In genomic region chr20:62985089-62985778, GRCh38 we compare ENCODE assay signal across 26 cellular contexts. TPM values are rescaled to one million over a fixed set of nuclear protein-coding genes. Genes with fewer than 3 reads are reported as not detected.
DNase-seq lines count a peak whose midpoint lies in the region; ATAC-seq and TF ChIP-seq lines count a peak whose summit lies in the region.
"Had no signal": no experiment of that assay in that cellular context is flagged by ENCODE, and none has a peak within 500 bp of the region (broad histone marks: within the 10 kb centered on the region; RNA-seq: fewer than 3 reads in every experiment).

No MANE protein-coding gene starts in this region.

- no peak overlapping the region for H2AFZ ChIP-seq in DND-41 (ENCODE audit: low read depth, low read length)
- H2AFZ ChIP-seq: GM23338 had no signal

- no peak overlapping the region for H3K4me3 ChIP-seq in BLaER1
- H3K4me3 ChIP-seq in DND-41 (ENCODE audit: low read depth in 1 of 2, low read length in 2 of 2): no peak overlapping the region
- no peak overlapping the region for H3K4me3 ChIP-seq in endodermal cell (ENCODE audit: low read length)
- no peak overlapping the region for H3K4me3 ChIP-seq in lower lobe of right lung
- no peak overlapping the region for H3K4me3 ChIP-seq in HAP-1
- H3K4me3 ChIP-seq: esophagus muscularis mucosa, GM23338, spleen, tibial artery had no signal

- WGBS in endodermal cell (ENCODE audit: insufficient coverage in 1 of 2, insufficient read length in 1 of 2), 2 experiments: 85% methylated on average over 12 to 19 of the region's 19 CpGs

- no peaks in the 10 kb centered on the region for H3K9me3 ChIP-seq in BLaER1
- no peaks in the 10 kb centered on the region for H3K9me3 ChIP-seq in DND-41 (ENCODE audit: insufficient read depth, low read length, severe bottlenecking)
- no peaks in the 10 kb centered on the region for H3K9me3 ChIP-seq in endodermal cell (ENCODE audit: control insufficient read depth, low read length)
- no peaks in the 10 kb centered on the region for H3K9me3 ChIP-seq in lower lobe of right lung
- no peaks in the 10 kb centered on the region for H3K9me3 ChIP-seq in HAP-1
- H3K9me3 ChIP-seq: esophagus muscularis mucosa, spleen, tibial artery had no signal

- H3K27me3 Mint-ChIP-seq in endodermal cell (ENCODE audit: insufficient read depth): peaks cover 3% of the 10 kb centered on the region
- H3K27me3 Mint-ChIP-seq in T-helper 2 cell treated with Interferon-gamma antibody and Interleukin-4, amounts not matched to agents 5 μg/mL and 100 μg/mL, for 36 hours (ENCODE audit: low read depth): peaks cover 31% of the 10 kb centered on the region

- H3K27ac ChIP-seq in BLaER1: 0 out of 2 replicates have a peak overlapping the region, but pooled peaks have one; percentile 35
- no peak overlapping the region for H3K27ac ChIP-seq in DND-41 (ENCODE audit: low read length)
- peak overlapping the region; percentile 98 for H3K27ac ChIP-seq in endodermal cell (ENCODE audit: low read depth, low read length)
- H3K27ac ChIP-seq in lower lobe of right lung: no peak overlapping the region
- H3K27ac ChIP-seq: brain microvascular endothelial cell, esophagus muscularis mucosa, spleen, tibial artery had no signal

- H3K27ac Mint-ChIP-seq in endodermal cell: no peak overlapping the region
- H3K27ac Mint-ChIP-seq in T-helper 2 cell treated with Interferon-gamma antibody and Interleukin-4, amounts not matched to agents 5 μg/mL and 100 μg/mL, for 36 hours: no peak overlapping the region
- H3K27ac Mint-ChIP-seq: activated B cell treated with CpG ODN at 0.5 μM for 24 hours; activated CD8-positive, alpha-beta T cell treated with anti-CD3 and anti-CD28 coated beads, Interleukin-2, amount 10 ng/mL, durations not matched to agents 7 days and 5 days; activated T-helper 1 cell treated with anti-CD3 and anti-CD28 coated beads, Interleukin-12 subunit alpha, Interleukin-12 subunit beta, Interleukin-2, Interleukin-4 antibody, amounts not matched to agents 30 ng/mL and 10 ng/mL and 1 ng/mL, durations not matched to agents 14 hours and 24 hours and 36 hours; GM23338 had no signal

- H3K27me3 ChIP-seq in BLaER1 (peaks cover 2% of the 10 kb centered on the region; the same call in 1 of the 2 replicates), DND-41 (ENCODE audit: insufficient read depth, low read length, poor library complexity) (no peaks in the 10 kb centered on the region), endodermal cell (ENCODE audit: control insufficient read depth, insufficient read depth, low read length, poor library complexity, severe bottlenecking) (peaks cover 3% of the 10 kb centered on the region), lower lobe of right lung (ENCODE audit: low read depth) (peaks cover 53% of the 10 kb centered on the region), HAP-1 (ENCODE audit: low read depth) (peaks cover 32% of the 10 kb centered on the region)

- no peak for DNase-seq in DND-41
- peak; percentile 62 for DNase-seq in NCI-H345 treated with DMSO at 0.1 percent for 48 hours (lab: John Stamatoyannopoulos, UW; ENCODE audit: unreplicated experiment)
- DNase-seq in endodermal cell: no peak
- no peak for DNase-seq in T-helper 2 cell treated with Interferon-gamma antibody and Interleukin-4, amounts not matched to agents 5 μg/mL and 100 μg/mL, for 36 hours (ENCODE audit: low spot score)
- no peak for DNase-seq in lower lobe of right lung
- no peak for DNase-seq in HAP-1 (ENCODE audit: low spot score in 2 of 2)
- no peak for DNase-seq in left colon
- DNase-seq: activated B cell treated with CpG ODN at 0.5 μM for 24 hours; activated CD8-positive, alpha-beta T cell treated with anti-CD3 and anti-CD28 coated beads, Interleukin-2, amount 10 ng/mL, durations not matched to agents 7 days and 5 days; activated naive CD8-positive, alpha-beta T cell treated with anti-CD3 and anti-CD28 coated beads, Interleukin-2, amount 10 ng/mL, durations not matched to agents 7 days and 5 days; brain microvascular endothelial cell; Caco-2; dermis blood vessel endothelial cell; naive B cell; NCI-H187 treated with DMSO at 0.1 percent for 48 hours; spleen; tibial artery had no signal

- ATAC-seq in DND-41 (ENCODE audit: insufficient read depth, low read depth) (no peak), lower lobe of right lung (no peak), left colon (no peak)
- ATAC-seq: activated CD8-positive, alpha-beta T cell treated with anti-CD3 and anti-CD28 coated beads, Interleukin-2, amount 10 ng/mL, durations not matched to agents 7 days and 5 days; GM23338 had no signal

- in situ Hi-C loops in HAP-1 (cut with MboI; ENCODE audit: low sequenced_read_pairs): no loop called here

- no peaks in the 10 kb centered on the region for H3K9me3 Mint-ChIP-seq in endodermal cell
- no peaks in the 10 kb centered on the region for H3K9me3 Mint-ChIP-seq in T-helper 2 cell treated with Interferon-gamma antibody and Interleukin-4, amounts not matched to agents 5 μg/mL and 100 μg/mL, for 36 hours
- H3K9me3 Mint-ChIP-seq: activated B cell treated with CpG ODN at 0.5 μM for 24 hours; activated naive CD8-positive, alpha-beta T cell treated with anti-CD3 and anti-CD28 coated beads, Interleukin-2, amount 10 ng/mL, durations not matched to agents 7 days and 5 days; activated T-helper 1 cell treated with anti-CD3 and anti-CD28 coated beads, Interleukin-12 subunit alpha, Interleukin-12 subunit beta, Interleukin-2, Interleukin-4 antibody, amounts not matched to agents 30 ng/mL and 10 ng/mL and 1 ng/mL, durations not matched to agents 14 hours and 24 hours and 36 hours; GM23338; naive B cell had no signal

- TF ChIP-seq CTCF in DND-41 (IDR thresholded peaks at IDR 0.05; ENCODE audit: borderline replicate concordance, extremely low read depth, low read length, poor library complexity, severe bottlenecking): no peak
- TF ChIP-seq CTCF in endodermal cell (conservative IDR thresholded peaks at IDR 0.05): no peak
- no peak for TF ChIP-seq CTCF in lower lobe of right lung (IDR thresholded peaks at IDR 0.05)

- H3K4me3 Mint-ChIP-seq in endodermal cell: no peak overlapping the region
- no peak overlapping the region for H3K4me3 Mint-ChIP-seq in T-helper 2 cell treated with Interferon-gamma antibody and Interleukin-4, amounts not matched to agents 5 μg/mL and 100 μg/mL, for 36 hours
- H3K4me3 Mint-ChIP-seq: activated B cell treated with CpG ODN at 0.5 μM for 24 hours; activated CD8-positive, alpha-beta T cell treated with anti-CD3 and anti-CD28 coated beads, Interleukin-2, amount 10 ng/mL, durations not matched to agents 7 days and 5 days; activated naive CD8-positive, alpha-beta T cell treated with anti-CD3 and anti-CD28 coated beads, Interleukin-2, amount 10 ng/mL, durations not matched to agents 7 days and 5 days; activated T-helper 1 cell treated with anti-CD3 and anti-CD28 coated beads, Interleukin-12 subunit alpha, Interleukin-12 subunit beta, Interleukin-2, Interleukin-4 antibody, amounts not matched to agents 30 ng/mL and 10 ng/mL and 1 ng/mL, durations not matched to agents 14 hours and 24 hours and 36 hours; GM23338 had no signal

- H3K4me1 ChIP-seq in BLaER1 (peaks cover 75% of the 10 kb centered on the region), DND-41 (ENCODE audit: insufficient read depth, low read length) (peaks cover 31% of the 10 kb centered on the region), endodermal cell (ENCODE audit: control insufficient read depth, insufficient read depth, low read length) (no peaks in the 10 kb centered on the region), lower lobe of right lung (no peaks in the 10 kb centered on the region), HAP-1 (peaks cover 3% of the 10 kb centered on the region)
- H3K4me1 ChIP-seq: tibial artery had no signal

- H4K20me1 ChIP-seq in BLaER1: no peaks in the 10 kb centered on the region
- H4K20me1 ChIP-seq in DND-41 (ENCODE audit: insufficient read depth, low read length): no peaks in the 10 kb centered on the region; the same call in 1 of the 2 replicates

- no peaks in the 10 kb centered on the region for H3K79me2 ChIP-seq in DND-41 (ENCODE audit: insufficient read depth, low read length)

- H3K4me1 Mint-ChIP-seq in endodermal cell: peaks cover 6% of the 10 kb centered on the region
- peaks cover 14% of the 10 kb centered on the region for H3K4me1 Mint-ChIP-seq in T-helper 2 cell treated with Interferon-gamma antibody and Interleukin-4, amounts not matched to agents 5 μg/mL and 100 μg/mL, for 36 hours (ENCODE audit: low read depth)

- H3K36me3 ChIP-seq in BLaER1 (no peaks in the 10 kb centered on the region), DND-41 (ENCODE audit: insufficient read depth, low read length) (no peaks in the 10 kb centered on the region), endodermal cell (ENCODE audit: control insufficient read depth, insufficient read depth, low read length) (no peaks in the 10 kb centered on the region), lower lobe of right lung (no peaks in the 10 kb centered on the region), HAP-1 (replicated peaks) (no peaks in the 10 kb centered on the region)
- H3K36me3 ChIP-seq: brain microvascular endothelial cell, esophagus muscularis mucosa, spleen, tibial artery had no signal

- intact Hi-C loops in lower lobe of right lung (cut with DNase I): no loop called here
- intact Hi-C loops in left colon (cut with DNase I, micrococcal nuclease): no loop called here

- no peak overlapping the region for H3K9ac ChIP-seq in BLaER1
- peak overlapping the region; percentile 19 for H3K9ac ChIP-seq in DND-41 (ENCODE audit: low read depth, low read length)
- H3K9ac ChIP-seq in endodermal cell (ENCODE audit: extremely low read depth, low read length, poor library complexity, severe bottlenecking): no peak overlapping the region

- no peaks in the 10 kb centered on the region for H3K36me3 Mint-ChIP-seq in endodermal cell (ENCODE audit: low read depth)
- H3K36me3 Mint-ChIP-seq in T-helper 2 cell treated with Interferon-gamma antibody and Interleukin-4, amounts not matched to agents 5 μg/mL and 100 μg/mL, for 36 hours (ENCODE audit: low read depth): no peaks in the 10 kb centered on the region
- H3K36me3 Mint-ChIP-seq: activated naive CD8-positive, alpha-beta T cell treated with anti-CD3 and anti-CD28 coated beads, Interleukin-2, amount 10 ng/mL, durations not matched to agents 7 days and 5 days; naive B cell had no signal

- H3K4me2 ChIP-seq in BLaER1 (peak overlapping the region; percentile 76), DND-41 (ENCODE audit: insufficient read depth, low read length) (no peak overlapping the region)
- H3K4me2 ChIP-seq: GM23338 had no signal

RNA-seq across cellular contexts. Expression of gene BHLHE23, which starts 21.5 kb away (rescaled TPM):
- not detected for total RNA-seq in endodermal cell
- polyA plus RNA-seq in endodermal cell (2013, experiment 1 of 2): 1.2 TPM
- polyA plus RNA-seq in endodermal cell (2013, experiment 2 of 2): 0.46 TPM
- total RNA-seq in lower lobe of right lung: not detected
- not detected for total RNA-seq in left colon
- total RNA-seq: activated B cell treated with CpG ODN at 0.5 μM for 24 hours; activated CD8-positive, alpha-beta T cell treated with anti-CD3 and anti-CD28 coated beads, Interleukin-2, amount 10 ng/mL, durations not matched to agents 7 days and 5 days; activated naive CD8-positive, alpha-beta T cell treated with anti-CD3 and anti-CD28 coated beads, Interleukin-2, amount 10 ng/mL, durations not matched to agents 7 days and 5 days; activated T-helper 1 cell treated with anti-CD3 and anti-CD28 coated beads, Interleukin-12 subunit alpha, Interleukin-12 subunit beta, Interleukin-2, Interleukin-4 antibody, amounts not matched to agents 30 ng/mL and 10 ng/mL and 1 ng/mL, durations not matched to agents 14 hours and 24 hours and 36 hours; dermis blood vessel endothelial cell; esophagus muscularis mucosa; glomerular endothelial cell; LHCN-M2; pulmonary artery endothelial cell; RPMI7951; spleen; T-helper 1 cell treated with Interleukin-12 subunit alpha and Interleukin-12 subunit beta and Interleukin-4 antibody, amounts not matched to agents 30 ng/mL and 1 ng/mL, for 36 hours had no signal
- polyA plus RNA-seq: spleen had no signal

RNA-seq across cellular contexts. Expression of gene SLC17A9, which starts 32.7 kb away (rescaled TPM):
- total RNA-seq in endodermal cell: 10 to 100 TPM in 1 of 2 donors, 1 to 10 TPM in 1; 8.9 to 10.2 TPM
- 3.2 TPM for polyA plus RNA-seq in endodermal cell (2013, experiment 1 of 2)
- 3.4 TPM for polyA plus RNA-seq in endodermal cell (2013, experiment 2 of 2)
- 10.4 TPM for total RNA-seq in lower lobe of right lung
- total RNA-seq in left colon: 10 to 100 TPM; 17.7 to 28.1 TPM
- total RNA-seq: LHCN-M2 had no signal

RNA-seq across cellular contexts. Expression of gene GID8, which starts 47.3 kb away (rescaled TPM):
- 10 to 100 TPM; 51.5 to 52.1 TPM for total RNA-seq in endodermal cell
- 47.3 TPM for polyA plus RNA-seq in endodermal cell (2013, experiment 1 of 2)
- polyA plus RNA-seq in endodermal cell (2013, experiment 2 of 2): 41.8 TPM
- 26.2 TPM for total RNA-seq in lower lobe of right lung
- 10 to 100 TPM; 30.7 to 37.7 TPM for total RNA-seq in left colon

RNA-seq across cellular contexts. Expression of gene DIDO1, which starts 58.9 kb away (rescaled TPM):
- total RNA-seq in endodermal cell (10 to 100 TPM; 53.5 to 68.3 TPM), lower lobe of right lung (54.6 TPM), left colon (10 to 100 TPM; 50.5 to 55.3 TPM)
- polyA plus RNA-seq in endodermal cell (2013, experiment 1 of 2): 47.8 TPM
- 43.0 TPM for polyA plus RNA-seq in endodermal cell (2013, experiment 2 of 2)

Comparison
In these comparisons a context has a peak if more than half of its experiments do, and no peak if none do; other contexts are left out.
1. H3K27ac ChIP-seq: peak in BLaER1 (single experiment) and endodermal cell (single experiment); none in DND-41 (single experiment) and lower lobe of right lung (single experiment).